15 cellular contexts compared by ENCODE assay signal in genomic region chr11:82898242-82898641, GRCh38. TPM values are rescaled to one million over a fixed set of nuclear protein-coding genes. Genes with fewer than 3 reads are reported as not detected.
DNase-seq lines count a peak whose midpoint lies in the region; ATAC-seq and TF ChIP-seq lines count a peak whose summit lies in the region.
"Had no signal": no experiment of that assay in that cellular context is flagged by ENCODE, and none has a peak within 500 bp of the region (broad histone marks: within the 10 kb centered on the region; RNA-seq: fewer than 3 reads in every experiment).

No MANE protein-coding gene starts in this region.

- H3K27me3 ChIP-seq in iPS-20b (ENCODE audit: insufficient read depth, low read length) (no peaks in the 10 kb centered on the region), ascending aorta (no peaks in the 10 kb centered on the region)
- H3K27me3 ChIP-seq: foreskin keratinocyte, thyroid gland had no signal

- no peak for DNase-seq in stimulated activated naive CD8-positive, alpha-beta T cell treated with anti-CD3 and anti-CD28 coated beads, Interleukin-15, Interleukin-2, amounts not matched to agents 100 U/mL and 50 U/mL, for 24 hours
- peak; percentile 2 for DNase-seq in SKM-1 (lab: John Stamatoyannopoulos, UW; ENCODE audit: unreplicated experiment)
- DNase-seq in ascending aorta (ENCODE audit: low spot score in 2 of 2), result no peak
- DNase-seq in NK-92 treated with Interleukin-12 subunit alpha and Interleukin-12 subunit beta, amount 100 ng/mL, for 24 hours (lab: John Stamatoyannopoulos, UW), result no peak
- DNase-seq in NCI-H748 (lab: John Stamatoyannopoulos, UW; ENCODE audit: unreplicated experiment), result no peak
- DNase-seq in T-helper 1 cell, result no peak
- DNase-seq: activated CD4-positive, alpha-beta T cell treated with anti-CD3 and anti-CD28 coated beads for 36 hours; foreskin keratinocyte; NCI-H2081 treated with DMSO at 0.1 percent for 48 hours; thyroid gland had no signal

- H3K4me3 ChIP-seq in iPS-20b (ENCODE audit: low read length) (0 out of 2 replicates have a peak overlapping the region, but pooled peaks have one; percentile 1), ascending aorta (peak overlapping the region in 1 of 2 donors; percentile 70)
- H3K4me3 ChIP-seq: thyroid gland had no signal

- no peak overlapping the region for H3K27ac Mint-ChIP-seq in stimulated activated naive CD8-positive, alpha-beta T cell treated with anti-CD3 and anti-CD28 coated beads, Interleukin-15, Interleukin-2, amounts not matched to agents 100 ng/mL and 50 ng/mL, for 24 hours
- H3K27ac Mint-ChIP-seq: activated CD4-positive, alpha-beta T cell treated with anti-CD3 and anti-CD28 coated beads for 36 hours; activated T-helper 2 cell treated with anti-CD3 and anti-CD28 coated beads, Interferon-gamma antibody, Interleukin-2, Interleukin-4, amounts not matched to agents 10 μg/mL and 5 μg/mL and 100 μg/mL, durations not matched to agents 14 hours and 24 hours and 36 hours; mesothelial cell of epicardium had no signal

- H3K9me3 ChIP-seq in iPS-20b (ENCODE audit: insufficient read depth, low read depth, low read length) (no peaks in the 10 kb centered on the region), ascending aorta (no peaks in the 10 kb centered on the region)
- H3K9me3 ChIP-seq: thyroid gland had no signal

- H3K4me1 Mint-ChIP-seq in stimulated activated naive CD8-positive, alpha-beta T cell treated with anti-CD3 and anti-CD28 coated beads, Interleukin-15, Interleukin-2, amounts not matched to agents 100 ng/mL and 50 ng/mL, for 24 hours (ENCODE audit: low read depth), result peaks cover 72% of the 10 kb centered on the region

- H3K4me3 Mint-ChIP-seq in stimulated activated naive CD8-positive, alpha-beta T cell treated with anti-CD3 and anti-CD28 coated beads, Interleukin-15, Interleukin-2, amounts not matched to agents 100 ng/mL and 50 ng/mL, for 24 hours, result peak overlapping the region; percentile 52

- no peaks in the 10 kb centered on the region for H3K9me3 Mint-ChIP-seq in stimulated activated naive CD8-positive, alpha-beta T cell treated with anti-CD3 and anti-CD28 coated beads, Interleukin-15, Interleukin-2, amounts not matched to agents 100 ng/mL and 50 ng/mL, for 24 hours
- H3K9me3 Mint-ChIP-seq: activated T-helper 2 cell treated with anti-CD3 and anti-CD28 coated beads, Interferon-gamma antibody, Interleukin-2, Interleukin-4, amounts not matched to agents 10 μg/mL and 5 μg/mL and 100 μg/mL, durations not matched to agents 14 hours and 24 hours and 36 hours; mesothelial cell of epicardium had no signal

- TF ChIP-seq CTCF in ascending aorta (IDR thresholded peaks at IDR 0.05), result no peak

- H3K36me3 ChIP-seq in iPS-20b (ENCODE audit: insufficient read depth, low read depth, low read length), result no peaks in the 10 kb centered on the region
- H3K36me3 ChIP-seq in ascending aorta, result no peaks in the 10 kb centered on the region
- H3K36me3 ChIP-seq: thyroid gland had no signal

- H3K27me3 Mint-ChIP-seq in stimulated activated naive CD8-positive, alpha-beta T cell treated with anti-CD3 and anti-CD28 coated beads, Interleukin-15, Interleukin-2, amounts not matched to agents 100 ng/mL and 50 ng/mL, for 24 hours, result no peaks in the 10 kb centered on the region
- H3K27me3 Mint-ChIP-seq: activated CD4-positive, alpha-beta T cell treated with anti-CD3 and anti-CD28 coated beads for 36 hours had no signal

- intact Hi-C loops in ascending aorta (cut with DNase I), result no loop called here

- H3K4me1 ChIP-seq in iPS-20b (ENCODE audit: insufficient read depth, low read length) (peaks cover 11% of the 10 kb centered on the region; the same call in 1 of the 2 replicates), ascending aorta (peaks cover 0 to 3% of the 10 kb centered on the region in 2 donors)

- no peak for ATAC-seq in stimulated activated naive CD8-positive, alpha-beta T cell treated with anti-CD3 and anti-CD28 coated beads, Interleukin-15, Interleukin-2, amounts not matched to agents 100 U/mL and 50 U/mL, for 24 hours
- ATAC-seq: activated CD4-positive, alpha-beta T cell treated with anti-CD3 and anti-CD28 coated beads for 36 hours; foreskin keratinocyte; HCT116 had no signal

- H3K9ac ChIP-seq in iPS-20b (ENCODE audit: low read depth, low read length), result no peak overlapping the region

- no peak overlapping the region for H3K27ac ChIP-seq in iPS-20b (ENCODE audit: low read length)
- H3K27ac ChIP-seq in ascending aorta, result no peak overlapping the region
- H3K27ac ChIP-seq: foreskin keratinocyte, thyroid gland had no signal

- peaks cover 13% of the 10 kb centered on the region for H3K36me3 Mint-ChIP-seq in stimulated activated naive CD8-positive, alpha-beta T cell treated with anti-CD3 and anti-CD28 coated beads, Interleukin-15, Interleukin-2, amounts not matched to agents 100 ng/mL and 50 ng/mL, for 24 hours (ENCODE audit: low read depth)
- H3K36me3 Mint-ChIP-seq: mesothelial cell of epicardium had no signal

RNA-seq across cellular contexts. Expression of gene PRCP, which starts 2.0 kb away (rescaled TPM):
- total RNA-seq in ascending aorta, result 151 TPM

RNA-seq across cellular contexts. Expression of gene DDIAS, which starts 3.3 kb away (rescaled TPM):
- 0.11 TPM for total RNA-seq in ascending aorta
